Comparison of ENCODE assay signal across 22 cellular contexts in the genomic region with DNA sequence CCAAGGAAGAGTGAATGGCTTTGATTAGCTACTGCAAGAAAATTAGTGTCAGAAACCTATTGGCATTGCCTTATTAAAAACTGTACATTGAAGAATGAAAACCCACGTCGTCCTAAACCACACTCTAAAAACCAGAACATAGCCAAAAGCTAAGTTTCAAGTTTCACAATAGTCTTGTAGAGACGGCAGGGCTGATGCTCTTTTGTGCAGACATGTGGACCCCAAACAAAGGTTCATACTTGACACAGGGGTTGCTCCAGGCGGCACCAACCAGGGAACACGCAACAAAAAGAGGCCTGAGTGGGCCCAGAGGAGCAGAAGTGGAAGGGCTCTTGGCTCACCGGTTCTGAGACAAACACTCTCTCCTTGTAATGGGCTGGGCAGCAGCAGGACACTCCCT.
"Had no signal": no experiment of that assay in that cellular context is flagged by ENCODE, and none has a peak within 500 bp of the region (broad histone marks: within the 10 kb centered on the region; RNA-seq: fewer than 3 reads in every experiment).

No MANE protein-coding gene starts in this region.

- H3K79me2 ChIP-seq: parathyroid adenoma had no signal

- H3K27ac ChIP-seq: breast epithelium, esophagus squamous epithelium, parathyroid adenoma, upper lobe of left lung, VCaP had no signal

- H3K27me3 ChIP-seq: upper lobe of left lung had no signal

- H3K27ac Mint-ChIP-seq: activated CD4-positive, alpha-beta memory T cell treated with anti-CD3 and anti-CD28 coated beads, Interleukin-2, amount 10 ng/mL, durations not matched to agents 7 days and 5 days; activated CD4-positive, alpha-beta T cell treated with anti-CD3 and anti-CD28 coated beads for 36 hours; activated naive CD8-positive, alpha-beta T cell treated with anti-CD3 and anti-CD28 coated beads, Interleukin-2, amount 10 ng/mL, durations not matched to agents 7 days and 5 days; stimulated activated naive CD8-positive, alpha-beta T cell treated with anti-CD3 and anti-CD28 coated beads, Interleukin-15, Interleukin-2, amounts not matched to agents 100 ng/mL and 50 ng/mL, for 24 hours had no signal

- H3K36me3 ChIP-seq: breast epithelium, esophagus squamous epithelium, upper lobe of left lung had no signal

- H3K4me3 Mint-ChIP-seq: activated CD4-positive, alpha-beta memory T cell treated with anti-CD3 and anti-CD28 coated beads, Interleukin-2, amount 10 ng/mL, durations not matched to agents 7 days and 5 days; activated CD4-positive, alpha-beta T cell treated with anti-CD3 and anti-CD28 coated beads for 36 hours; activated naive CD8-positive, alpha-beta T cell treated with anti-CD3 and anti-CD28 coated beads, Interleukin-2, amount 10 ng/mL, durations not matched to agents 7 days and 5 days; stimulated activated naive CD8-positive, alpha-beta T cell treated with anti-CD3 and anti-CD28 coated beads, Interleukin-15, Interleukin-2, amounts not matched to agents 100 ng/mL and 50 ng/mL, for 24 hours had no signal

- H2AFZ ChIP-seq: parathyroid adenoma had no signal

- H3K9me3 Mint-ChIP-seq: activated CD4-positive, alpha-beta memory T cell treated with anti-CD3 and anti-CD28 coated beads, Interleukin-2, amount 10 ng/mL, durations not matched to agents 7 days and 5 days; activated naive CD8-positive, alpha-beta T cell treated with anti-CD3 and anti-CD28 coated beads, Interleukin-2, amount 10 ng/mL, durations not matched to agents 7 days and 5 days; stimulated activated naive CD8-positive, alpha-beta T cell treated with anti-CD3 and anti-CD28 coated beads, Interleukin-15, Interleukin-2, amounts not matched to agents 100 ng/mL and 50 ng/mL, for 24 hours had no signal

- FAIRE-seq: endometrium had no signal

- H3K36me3 Mint-ChIP-seq: activated naive CD8-positive, alpha-beta T cell treated with anti-CD3 and anti-CD28 coated beads, Interleukin-2, amount 10 ng/mL, durations not matched to agents 7 days and 5 days had no signal

- H3K4me3 ChIP-seq: breast epithelium, esophagus squamous epithelium, lung, upper lobe of left lung had no signal

- H3K9ac ChIP-seq: parathyroid adenoma had no signal

- DNase-seq: activated CD4-positive, alpha-beta memory T cell treated with anti-CD3 and anti-CD28 coated beads, Interleukin-2, amount 10 ng/mL, durations not matched to agents 7 days and 5 days; activated CD4-positive, alpha-beta T cell treated with anti-CD3 and anti-CD28 coated beads for 36 hours; activated gamma-delta T cell; activated naive CD8-positive, alpha-beta T cell treated with anti-CD3 and anti-CD28 coated beads, Interleukin-2, amount 10 ng/mL, durations not matched to agents 7 days and 5 days; activated T-cell treated with anti-CD3 and anti-CD28 coated beads, Interleukin-2, amount 50 U/mL, for 48 hours; anterior cingulate cortex; dermis blood vessel endothelial cell; esophagus squamous epithelium; foreskin fibroblast; glutamatergic neuron; left colon; midbrain; retina; stimulated activated CD4-positive, alpha-beta T cell treated with anti-CD3 and anti-CD28 coated beads, Interleukin-15, amount 100 ng/mL, for 24 hours; stimulated activated CD4-positive, alpha-beta T cell treated with anti-CD3 and anti-CD28 coated beads, Interleukin-4, amount 100 ng/mL, for 24 hours; upper lobe of left lung had no signal

- ATAC-seq: activated CD4-positive, alpha-beta T cell treated with anti-CD3 and anti-CD28 coated beads for 36 hours; left colon had no signal

- H3K9me3 ChIP-seq: breast epithelium, esophagus squamous epithelium, upper lobe of left lung had no signal

- H3K4me1 ChIP-seq: breast epithelium, esophagus squamous epithelium, parathyroid adenoma, upper lobe of left lung had no signal
